In genomic region chr18:80210312-80211083, GRCh38 we compare ENCODE assay signal across 9 cellular contexts. TPM values are rescaled to one million over a fixed set of nuclear protein-coding genes. Genes with fewer than 3 reads are reported as not detected.
A peak's percentile ranks its signal among the peaks of the same experiment; 100 is the strongest.
DNase-seq lines count a peak whose midpoint lies in the region; ATAC-seq, FAIRE-seq and TF ChIP-seq lines count a peak whose summit lies in the region.
"Had no signal": no experiment of that assay in that cellular context is flagged by ENCODE, and none has a peak within 500 bp of the region (broad histone marks: within the 10 kb centered on the region; RNA-seq: fewer than 3 reads in every experiment).

No MANE protein-coding gene starts in this region.

- CTCF ChIA-PET in mammary epithelial cell (lab: Charles Lee; ENCODE audit: low non-redundant PET): no interaction called here
- CTCF ChIA-PET in MCF 10A (lab: Yijun Ruan, JAX): interaction anchor here (0.6 to 2.2 kb wide), 5 partner anchors 11 to 52 kb away, joined by 3 to 5 read pairs (median 4); no protein-coding TSS in a partner anchor

- H2AFZ ChIP-seq in mammary epithelial cell (ENCODE audit: low read depth, low read length): no peak overlapping the region
- H2AFZ ChIP-seq in astrocyte (ENCODE audit: low read depth, low read length): no peak overlapping the region

- H3K79me2 ChIP-seq in mammary epithelial cell (ENCODE audit: insufficient read depth, low read length) (peaks cover 71% of the 10 kb centered on the region), astrocyte (ENCODE audit: insufficient read depth, low read length) (no peaks in the 10 kb centered on the region)

- H3K4me3 ChIP-seq in mammary epithelial cell (replicated peaks in 1 of 3; ENCODE audit: insufficient read depth in 1 of 3, low read depth in 2 of 3, low read length in 3 of 3): no peak overlapping the region
- H3K4me3 ChIP-seq in astrocyte (ENCODE audit: insufficient read depth, low read depth, low read length): no peak overlapping the region
- H3K4me3 ChIP-seq in endodermal cell (ENCODE audit: low read length): no peak overlapping the region

- H3K4me3 Mint-ChIP-seq in MCF 10A (ENCODE audit: unreplicated experiment): no peak overlapping the region
- H3K4me3 Mint-ChIP-seq in astrocyte (ENCODE audit: unreplicated experiment): no peak overlapping the region
- no peak overlapping the region for H3K4me3 Mint-ChIP-seq in endodermal cell
- no peak overlapping the region for H3K4me3 Mint-ChIP-seq in type B pancreatic cell

- H3K27me3 ChIP-seq in mammary epithelial cell (ENCODE audit: insufficient read depth, low read length): no peaks in the 10 kb centered on the region
- no peaks in the 10 kb centered on the region for H3K27me3 ChIP-seq in astrocyte (ENCODE audit: insufficient read depth, low read length)
- no peaks in the 10 kb centered on the region for H3K27me3 ChIP-seq in endodermal cell (ENCODE audit: control insufficient read depth, insufficient read depth, low read length, poor library complexity, severe bottlenecking)

- H3K27me3 Mint-ChIP-seq in MCF 10A (ENCODE audit: insufficient read depth, unreplicated experiment) (no peaks in the 10 kb centered on the region), astrocyte (ENCODE audit: low read depth, unreplicated experiment) (no peaks in the 10 kb centered on the region), endodermal cell (ENCODE audit: insufficient read depth) (no peaks in the 10 kb centered on the region), type B pancreatic cell (no peaks in the 10 kb centered on the region)

- intact Hi-C loops in mammary epithelial cell (cut with micrococcal nuclease): no loop called here
- intact Hi-C loops in MCF 10A (cut with micrococcal nuclease): no loop called here

- DNase-seq in mammary epithelial cell: peak; percentile 79
- no peak for DNase-seq in MCF 10A (ENCODE audit: unreplicated experiment)
- no peak for DNase-seq in astrocyte (ENCODE audit: low read depth)
- DNase-seq in urothelium cell line (ENCODE audit: low spot score): no peak
- no peak for DNase-seq in endodermal cell
- DNase-seq in type B pancreatic cell (ENCODE audit: extremely low spot score, unreplicated experiment): no peak
- no peak for DNase-seq in activated T-cell treated with anti-CD3 and anti-CD28 coated beads, Interleukin-2, amount 50 U/mL, for 1 hour
- DNase-seq: occipital lobe had no signal

- FAIRE-seq in astrocyte (lab: Jason Lieb, UNC) (no peak), urothelium cell line (lab: Jason Lieb, UNC) (peak; percentile 32)

- H3K4me1 Mint-ChIP-seq in MCF 10A (ENCODE audit: insufficient read depth, unreplicated experiment) (no peaks in the 10 kb centered on the region), astrocyte (ENCODE audit: low read depth, unreplicated experiment) (peaks cover 21% of the 10 kb centered on the region), endodermal cell (no peaks in the 10 kb centered on the region), type B pancreatic cell (ENCODE audit: unreplicated experiment) (peaks cover 6% of the 10 kb centered on the region)

- H4K20me1 ChIP-seq in mammary epithelial cell (ENCODE audit: insufficient read depth, low read length) (no peaks in the 10 kb centered on the region), astrocyte (ENCODE audit: insufficient read depth, low read length) (peaks cover 7% of the 10 kb centered on the region)

- no peaks in the 10 kb centered on the region for H3K9me3 ChIP-seq in mammary epithelial cell (replicated peaks; ENCODE audit: insufficient read depth, low read length)
- no peaks in the 10 kb centered on the region for H3K9me3 ChIP-seq in astrocyte (ENCODE audit: insufficient read depth, low read depth, low read length)
- H3K9me3 ChIP-seq in endodermal cell (ENCODE audit: control insufficient read depth, low read length): no peaks in the 10 kb centered on the region

- no peak overlapping the region for H3K27ac ChIP-seq in mammary epithelial cell (ENCODE audit: insufficient read depth, low read depth, low read length)
- no peak overlapping the region for H3K27ac ChIP-seq in astrocyte (ENCODE audit: low read depth, low read length)
- H3K27ac ChIP-seq in endodermal cell (ENCODE audit: low read depth, low read length): no peak overlapping the region

- BruUV-seq in mammary epithelial cell (replicated peaks; lab: Mats Ljungman, UMichigan) (no TSS peak), MCF 10A (replicated peaks; lab: Mats Ljungman, UMichigan) (no TSS peak)

- H3K27ac Mint-ChIP-seq in MCF 10A (ENCODE audit: low read depth, unreplicated experiment): no peak overlapping the region
- H3K27ac Mint-ChIP-seq in astrocyte (ENCODE audit: unreplicated experiment): peak overlapping the region; percentile 73
- no peak overlapping the region for H3K27ac Mint-ChIP-seq in endodermal cell
- H3K27ac Mint-ChIP-seq in type B pancreatic cell: no peak overlapping the region

- H3K9me3 Mint-ChIP-seq in MCF 10A (ENCODE audit: unreplicated experiment): no peaks in the 10 kb centered on the region
- no peaks in the 10 kb centered on the region for H3K9me3 Mint-ChIP-seq in astrocyte (ENCODE audit: unreplicated experiment)
- H3K9me3 Mint-ChIP-seq in endodermal cell: no peaks in the 10 kb centered on the region
- H3K9me3 Mint-ChIP-seq in type B pancreatic cell: no peaks in the 10 kb centered on the region

- dilution Hi-C loops in mammary epithelial cell (cut with HindIII; ENCODE audit: low sequenced_read_pairs): no loop called here

- no peaks in the 10 kb centered on the region for H3K36me3 ChIP-seq in mammary epithelial cell (ENCODE audit: insufficient read depth, low read length)
- H3K36me3 ChIP-seq in astrocyte (ENCODE audit: insufficient read depth, low read length): no peaks in the 10 kb centered on the region
- H3K36me3 ChIP-seq in endodermal cell (ENCODE audit: control insufficient read depth, insufficient read depth, low read length): no peaks in the 10 kb centered on the region

- peak; percentile 66 for ATAC-seq in HG03066 (IDR thresholded peaks at IDR 0.05; ENCODE audit: low read depth, unreplicated experiment)

- no peak overlapping the region for H3K9ac ChIP-seq in mammary epithelial cell (ENCODE audit: insufficient read depth, low read length)
- no peak overlapping the region for H3K9ac ChIP-seq in astrocyte (ENCODE audit: low read length)
- no peak overlapping the region for H3K9ac ChIP-seq in endodermal cell (ENCODE audit: extremely low read depth, low read length, poor library complexity, severe bottlenecking)

- no peaks in the 10 kb centered on the region for H3K36me3 Mint-ChIP-seq in MCF 10A (ENCODE audit: insufficient read depth, unreplicated experiment)
- H3K36me3 Mint-ChIP-seq in astrocyte (ENCODE audit: low read depth, unreplicated experiment): no peaks in the 10 kb centered on the region
- no peaks in the 10 kb centered on the region for H3K36me3 Mint-ChIP-seq in endodermal cell (ENCODE audit: low read depth)
- peaks cover 8% of the 10 kb centered on the region for H3K36me3 Mint-ChIP-seq in type B pancreatic cell

- WGBS in mammary epithelial cell (ENCODE audit: low coverage, missing lambda C conversion rate): 64% methylated on average over 6 of the region's 6 CpGs
- 75 to 82% methylated on average over 2 to 6 of the region's 6 CpGs for WGBS in endodermal cell (ENCODE audit: insufficient coverage in 1 of 2, insufficient read length in 1 of 2), 2 experiments

- no peak for TF ChIP-seq CTCF in mammary epithelial cell (conservative IDR thresholded peaks at IDR 0.05 in 1 of 2, IDR thresholded peaks at IDR 0.05 in 1 of 2; ENCODE audit: extremely low read depth in 1 of 2, insufficient read depth in 1 of 2, low read depth in 1 of 2, low read length in 2 of 2)
- no peak for TF ChIP-seq CTCF in MCF 10A (IDR thresholded peaks at IDR 0.05; ENCODE audit: unreplicated experiment)
- no peak for TF ChIP-seq CTCF in astrocyte (IDR thresholded peaks at IDR 0.05; ENCODE audit: insufficient read depth, low read depth, low read length)
- no peak for TF ChIP-seq CTCF in endodermal cell (conservative IDR thresholded peaks at IDR 0.05)
- TF ChIP-seq CTCF in type B pancreatic cell (conservative IDR thresholded peaks at IDR 0.05): no peak

- peaks cover 5% of the 10 kb centered on the region for H3K4me1 ChIP-seq in mammary epithelial cell (ENCODE audit: insufficient read depth, low read length)
- H3K4me1 ChIP-seq in astrocyte (ENCODE audit: insufficient read depth, low read length): no peaks in the 10 kb centered on the region
- no peaks in the 10 kb centered on the region for H3K4me1 ChIP-seq in endodermal cell (ENCODE audit: control insufficient read depth, insufficient read depth, low read length)

- H3K4me2 ChIP-seq in mammary epithelial cell (ENCODE audit: insufficient read depth, low read depth, low read length) (no peak overlapping the region), astrocyte (ENCODE audit: low read length) (peak overlapping the region; percentile 4)

- POLR2A ChIA-PET in MCF 10A (lab: Yijun Ruan, JAX): interaction anchor here (0.9 kb wide), 1 partner anchor 31 kb away, joined by 3 read pairs; no protein-coding TSS in a partner anchor

- in situ Hi-C loops in mammary epithelial cell (cut with MboI; ENCODE audit: low sequenced_read_pairs in 2 of 2): no loop called here

RNA-seq across cellular contexts. Expression of gene PARD6G, which starts 36.8 kb away (rescaled TPM):
- total RNA-seq in mammary epithelial cell (10 to 100 TPM; 34.9 to 35.7 TPM), MCF 10A (2022) (8.1 and 8.2 TPM in 2 replicates), astrocyte (26.9 and 29.6 TPM in 2 replicates), endodermal cell (10 to 100 TPM; 15.4 to 17.3 TPM), type B pancreatic cell (ENCODE audit: low replicate concordance) (10.2 and 21.8 TPM in 2 replicates)
- 16.6 TPM for polyA plus RNA-seq in mammary epithelial cell
- polyA minus RNA-seq in mammary epithelial cell: 51.2 TPM
- 24.1 TPM for polyA plus RNA-seq in endodermal cell (2013, experiment 1 of 2)
- polyA plus RNA-seq in endodermal cell (2013, experiment 2 of 2): 25.0 TPM
